Comparison of ENCODE assay signal across 17 cellular contexts in the genomic region with DNA sequence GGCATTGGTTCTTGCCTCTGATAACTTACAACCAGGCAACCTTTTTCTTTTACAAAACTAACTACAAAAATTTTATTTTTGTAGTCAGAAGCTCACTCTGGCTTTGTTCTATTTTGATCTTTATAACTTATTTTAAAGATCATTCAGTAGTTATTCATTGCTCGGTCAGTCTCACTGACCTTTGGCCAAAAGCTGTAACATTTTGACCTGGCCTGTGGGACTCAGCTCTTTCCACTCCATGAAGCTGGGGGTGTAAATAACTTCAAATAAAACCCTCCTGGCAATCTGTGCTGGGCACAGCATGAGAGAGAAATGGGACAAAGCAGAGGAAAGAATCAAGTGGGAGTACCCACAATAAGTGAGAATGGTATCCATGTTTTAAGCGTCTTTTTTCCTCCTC.
A peak's percentile ranks its signal among the peaks of the same experiment; 100 is the strongest.
DNase-seq lines count a peak whose midpoint lies in the region; ATAC-seq, FAIRE-seq and TF ChIP-seq lines count a peak whose summit lies in the region.
"Had no signal": no experiment of that assay in that cellular context is flagged by ENCODE, and none has a peak within 500 bp of the region (broad histone marks: within the 10 kb centered on the region; RNA-seq: fewer than 3 reads in every experiment).

No MANE protein-coding gene starts in this region.

- H3K4me3 Mint-ChIP-seq in nephron = no peak overlapping the region
- H3K4me3 Mint-ChIP-seq: B cell; CD8-positive, alpha-beta T cell had no signal

- TF ChIP-seq CTCF in K562 (IDR thresholded peaks at IDR 0.05 in 2 of 3, conservative IDR thresholded peaks at IDR 0.05 in 1 of 3; ENCODE audit: insufficient read depth in 2 of 3, low read depth in 1 of 3, low read length in 3 of 3) (no peak), nephron (IDR thresholded peaks at IDR 0.05; ENCODE audit: unreplicated experiment in 3 of 3) (no peak), sigmoid colon (IDR thresholded peaks at IDR 0.05) (no peak), uterus (IDR thresholded peaks at IDR 0.05) (no peak), psoas muscle (IDR thresholded peaks at IDR 0.05) (no peak)

- POLR2A ChIA-PET in K562 (lab: Yijun Ruan, JAX) = no interaction called here

- CTCF ChIA-PET in K562 (lab: Yijun Ruan, JAX; ENCODE audit: low intra/inter-chr PET ratio) = no interaction called here

- H3K27me3 Mint-ChIP-seq in nephron (ENCODE audit: low read depth) = no peaks in the 10 kb centered on the region
- H3K27me3 Mint-ChIP-seq: B cell had no signal

- H3K27me3 ChIP-seq in K562 (ENCODE audit: control insufficient read depth in 2 of 2, insufficient read depth in 2 of 2, low read length in 2 of 2) = no peaks in the 10 kb centered on the region
- H3K27me3 ChIP-seq in sigmoid colon = no peaks in the 10 kb centered on the region
- H3K27me3 ChIP-seq in uterus = no peaks in the 10 kb centered on the region
- H3K27me3 ChIP-seq in psoas muscle (ENCODE audit: insufficient read depth in 3 of 3, low read length in 2 of 3) = no peaks in the 10 kb centered on the region
- H3K27me3 ChIP-seq: BLaER1 treated with 17β-estradiol and CSF1 and Interleukin-3, amounts not matched to agents 10 nM and 100 nM had no signal

- H3K36me3 ChIP-seq in K562 (ENCODE audit: control insufficient read depth, insufficient read depth, low read length) = no peaks in the 10 kb centered on the region
- peaks cover 0 to 17% (median 8%) of the 10 kb centered on the region in 4 donors for H3K36me3 ChIP-seq in sigmoid colon
- no peaks in the 10 kb centered on the region for H3K36me3 ChIP-seq in uterus
- H3K36me3 ChIP-seq in psoas muscle (ENCODE audit: insufficient read depth in 1 of 2, low read depth in 1 of 2) = peaks cover 0 to 3% of the 10 kb centered on the region in 2 donors
- H3K36me3 ChIP-seq: HAP-1 had no signal

- TF ChIP-seq RAD21 in K562 (CRISPR knock-in tag; conservative IDR thresholded peaks at IDR 0.05 in 1 of 2, IDR thresholded peaks at IDR 0.05 in 1 of 2) = no peak

- H3K27ac Mint-ChIP-seq in nephron = peak overlapping the region; percentile 41 to 82 (median 44)
- H3K27ac Mint-ChIP-seq: CD8-positive, alpha-beta T cell had no signal

- DNase-seq in K562 (ENCODE audit: extremely low read depth in 1 of 4, low spot score in 3 of 4) (no peak), left kidney (ENCODE audit: low read depth, low spot score) (peak; percentile 22), renal cortical epithelial cell (ENCODE audit: low read depth) (peak; percentile 25), sigmoid colon (no peak), uterus (no peak), psoas muscle (no peak)
- DNase-seq: Calu3; CD8-positive, alpha-beta T cell; DMS53; GM23248 had no signal

- TF ChIP-seq EP300 in K562 (IDR thresholded peaks at IDR 0.05; ENCODE audit: low read length) (no peak), sigmoid colon (IDR thresholded peaks at IDR 0.05) (no peak)

- intact Hi-C loops in K562 (cut with micrococcal nuclease) = no loop called here
- intact Hi-C loops in sigmoid colon (cut with DNase I) = no loop called here
- intact Hi-C loops in uterus (cut with DNase I; ENCODE audit: low total_unique reads) = no loop called here
- intact Hi-C loops in psoas muscle (cut with DNase I) = loop anchor here in 1 of 2 donors (10.0 kb wide), 1 partner anchor 377 kb away; a partner anchor contains a TSS

- H3K4me1 ChIP-seq in K562 (replicated peaks in 1 of 2; ENCODE audit: control insufficient read depth in 2 of 2, insufficient read depth in 2 of 2, low read length in 2 of 2) = peaks cover 10 to 54% of the 10 kb centered on the region in 2 experiments; a peak in 4 of 5 replicates
- H3K4me1 ChIP-seq in sigmoid colon = peaks cover 0 to 9% (median 7%) of the 10 kb centered on the region in 4 donors
- peaks cover 0 to 4% of the 10 kb centered on the region in 2 donors for H3K4me1 ChIP-seq in uterus
- peaks cover 11% of the 10 kb centered on the region for H3K4me1 ChIP-seq in psoas muscle
- H3K4me1 ChIP-seq: HAP-1 had no signal

- peaks cover 66% of the 10 kb centered on the region for H3K36me3 Mint-ChIP-seq in nephron (ENCODE audit: low read depth)
- H3K36me3 Mint-ChIP-seq: CD8-positive, alpha-beta T cell had no signal

- H3K9me1 ChIP-seq in K562 (ENCODE audit: control insufficient read depth, insufficient read depth, low read length) = no peaks in the 10 kb centered on the region

- no peak for FAIRE-seq in K562 (lab: Jason Lieb, UNC)
- FAIRE-seq: G401.6, GM12891, GM19239 had no signal

- 32% methylated on average over 2 of the region's 2 CpGs for WGBS in K562 (ENCODE audit: insufficient coverage, low coverage, missing lambda C conversion rate)
- 57 to 76% methylated on average over 2 of the region's 2 CpGs for WGBS in sigmoid colon, 2 donors
- 64 to 79% (median 74%) methylated on average over 2 of the region's 2 CpGs for WGBS in psoas muscle, 3 donors

- H3K4me1 Mint-ChIP-seq in nephron = peaks cover 25% of the 10 kb centered on the region

- peak overlapping the region; percentile 35 for H2AFZ ChIP-seq in K562 (ENCODE audit: low read depth, low read length)
- H2AFZ ChIP-seq: GM23248 had no signal

- ATAC-seq in K562 (no peak), psoas muscle (no peak)
- ATAC-seq: CD8-positive, alpha-beta T cell had no signal

- H3K4me3 ChIP-seq in K562 (no peak overlapping the region), sigmoid colon (no peak overlapping the region), uterus (no peak overlapping the region), psoas muscle (no peak overlapping the region)
- H3K4me3 ChIP-seq: BLaER1 treated with 17β-estradiol and CSF1 and Interleukin-3, amounts not matched to agents 10 nM and 100 nM; GM23248; HAP-1 had no signal

- H3K9me3 ChIP-seq in K562 (replicated peaks; ENCODE audit: control insufficient read depth, insufficient read depth, low read depth, low read length) (no peaks in the 10 kb centered on the region), sigmoid colon (no peaks in the 10 kb centered on the region), uterus (no peaks in the 10 kb centered on the region), psoas muscle (no peaks in the 10 kb centered on the region)
- H3K9me3 ChIP-seq: HAP-1 had no signal

- no peaks in the 10 kb centered on the region for H4K20me1 ChIP-seq in K562 (replicated peaks; ENCODE audit: control insufficient read depth, insufficient read depth, low read length)
- H4K20me1 ChIP-seq: BLaER1 treated with 17β-estradiol and CSF1 and Interleukin-3, amounts not matched to agents 10 nM and 100 nM had no signal

- H3K4me2 ChIP-seq in K562 (ENCODE audit: insufficient read depth, low read length) = 0 out of 2 replicates have a peak overlapping the region, but pooled peaks have one; percentile 19
- H3K4me2 ChIP-seq: BLaER1 treated with 17β-estradiol and CSF1 and Interleukin-3, amounts not matched to agents 10 nM and 100 nM had no signal

- H3K79me2 ChIP-seq in K562 (ENCODE audit: control insufficient read depth, insufficient read depth, low read length) = no peaks in the 10 kb centered on the region

- TF ChIP-seq POLR2A in K562 (conservative IDR thresholded peaks at IDR 0.05) (no peak), sigmoid colon (IDR thresholded peaks at IDR 0.05) (no peak), uterus (IDR thresholded peaks at IDR 0.05) (no peak)

- no peaks in the 10 kb centered on the region for H3K9me3 Mint-ChIP-seq in nephron
- H3K9me3 Mint-ChIP-seq: CD8-positive, alpha-beta T cell had no signal

- in situ Hi-C loops in K562 (cut with MboI) = no loop called here

- no TSS peak for BruUV-seq in K562 (replicated peaks; lab: Mats Ljungman, UMichigan)

- H3K27ac ChIP-seq in K562 (ENCODE audit: extremely low read depth, low read depth, low read length) (peak overlapping the region; percentile 79; the same call in 2 of the 3 replicates), sigmoid colon (no peak overlapping the region), uterus (no peak overlapping the region), psoas muscle (no peak overlapping the region)
- H3K27ac ChIP-seq: BLaER1 treated with 17β-estradiol and CSF1 and Interleukin-3, amounts not matched to agents 10 nM and 100 nM; GM23248 had no signal

- H3K9ac ChIP-seq in K562 (ENCODE audit: insufficient read depth in 1 of 2, low read depth in 2 of 2, low read length in 2 of 2) = no peak overlapping the region
- H3K9ac ChIP-seq: BLaER1 treated with 17β-estradiol and CSF1 and Interleukin-3, amounts not matched to agents 10 nM and 100 nM; GM23248 had no signal

TF ChIP-seq in K562, 482 proteins besides CTCF, POLR2A, EP300 and RAD21:
- TF ChIP-seq BRF1 (IDR thresholded peaks at IDR 0.05; ENCODE audit: borderline replicate concordance, extremely low read depth, insufficient read length) (no peak), ATF7 (IDR thresholded peaks at IDR 0.05) (no peak)
- TF ChIP-seq, protein P1, sequence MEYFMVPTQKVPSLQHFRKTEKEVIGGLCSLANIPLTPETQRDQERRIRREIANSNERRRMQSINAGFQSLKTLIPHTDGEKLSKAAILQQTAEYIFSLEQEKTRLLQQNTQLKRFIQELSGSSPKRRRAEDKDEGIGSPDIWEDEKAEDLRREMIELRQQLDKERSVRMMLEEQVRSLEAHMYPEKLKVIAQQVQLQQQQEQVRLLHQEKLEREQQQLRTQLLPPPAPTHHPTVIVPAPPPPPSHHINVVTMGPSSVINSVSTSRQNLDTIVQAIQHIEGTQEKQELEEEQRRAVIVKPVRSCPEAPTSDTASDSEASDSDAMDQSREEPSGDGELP (CRISPR knock-in tag; IDR thresholded peaks at IDR 0.05; ENCODE audit: borderline replicate concordance) = no peak

Comparison
In these comparisons a context has a peak if more than half of its experiments do, and no peak if none do; other contexts are left out.
1. DNase-seq: peak in left kidney (single experiment) and renal cortical epithelial cell (single experiment); none in K562 (0 of 4), sigmoid colon (single experiment), uterus (0 of 2) and psoas muscle (0 of 2).